1 cellular context compared by ENCODE assay signal in genomic region chr19:16688084-16688483, GRCh38.
TF ChIP-seq lines count a peak whose summit lies in the region.

No MANE protein-coding gene starts in this region.

TF ChIP-seq in H1, 55 proteins besides CTCF, POLR2A, EP300 and RAD21:
- TF ChIP-seq KDM5A (IDR thresholded peaks at IDR 0.05; ENCODE audit: low read length): no peak
- TF ChIP-seq ATF3 (IDR thresholded peaks at IDR 0.05; ENCODE audit: insufficient read depth, low read depth, low read length): no peak
- TF ChIP-seq HDAC6 (IDR thresholded peaks at IDR 0.05; ENCODE audit: low read depth, low read length): no peak
- no peak for TF ChIP-seq EZH2 (IDR thresholded peaks at IDR 0.05; ENCODE audit: low read depth, low read length, severe bottlenecking)
- TF ChIP-seq CHD1 (IDR thresholded peaks at IDR 0.05; ENCODE audit: low read depth, low read length): no peak
- TF ChIP-seq POU5F1 (IDR thresholded peaks at IDR 0.05; ENCODE audit: low read depth, low read length): no peak
- no peak for TF ChIP-seq CBX5 (IDR thresholded peaks at IDR 0.05; ENCODE audit: low read depth, low read length)
- TF ChIP-seq HDAC2 (IDR thresholded peaks at IDR 0.05; ENCODE audit: borderline replicate concordance in 1 of 2, low read depth in 2 of 2, low read length in 2 of 2): no peak
- TF ChIP-seq MAX (IDR thresholded peaks at IDR 0.05): no peak
- TF ChIP-seq PHF8 (conservative IDR thresholded peaks at IDR 0.05; ENCODE audit: low read depth, low read length): no peak
- TF ChIP-seq GTF2F1 (IDR thresholded peaks at IDR 0.05; ENCODE audit: borderline replicate concordance, low read depth, low read length): no peak
- no peak for TF ChIP-seq SP1 (IDR thresholded peaks at IDR 0.05; ENCODE audit: low read depth, low read length)
